Comparison of ENCODE assay signal across 8 cellular contexts in the genomic region with DNA sequence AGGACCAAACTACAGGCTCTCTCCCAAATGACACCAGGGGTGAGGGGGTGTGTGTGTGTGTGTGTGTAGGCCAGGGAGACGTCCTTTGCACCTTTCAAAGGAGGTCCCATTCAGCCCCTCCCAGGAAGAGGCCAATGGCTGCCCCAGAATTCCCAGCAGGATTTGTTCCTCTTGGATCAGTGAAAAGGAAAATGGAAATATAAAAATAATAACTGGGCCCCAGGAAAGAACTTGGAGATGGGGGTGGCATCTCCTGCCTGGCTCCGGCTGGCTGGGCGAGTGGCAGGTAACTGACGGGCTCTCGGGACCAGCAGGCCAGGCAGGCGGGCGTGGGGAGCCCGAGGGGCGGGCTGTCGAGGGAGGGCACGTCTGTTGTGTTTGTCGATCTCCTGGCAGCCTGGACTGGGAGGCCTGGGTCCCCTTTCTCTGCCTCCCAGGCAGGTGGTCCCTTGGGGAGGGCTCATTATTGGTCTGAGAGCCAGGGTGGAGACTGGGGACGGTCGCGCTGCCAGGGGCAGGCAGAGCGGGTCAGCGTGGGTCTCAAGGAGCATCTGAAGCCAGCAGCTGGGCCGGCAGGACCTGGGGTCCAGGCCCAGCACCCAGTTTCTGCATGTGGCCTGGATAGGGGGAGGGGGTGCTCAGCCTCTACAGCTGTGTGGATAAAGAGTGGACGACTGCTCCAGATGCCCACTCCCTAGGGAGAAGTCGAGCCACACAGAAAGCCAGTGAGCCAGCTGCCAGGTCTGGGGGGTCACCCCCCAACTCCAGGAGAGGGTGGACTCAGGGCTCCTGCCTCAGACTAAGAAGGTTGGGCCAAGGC. TPM values are rescaled to one million over a fixed set of nuclear protein-coding genes. Genes with fewer than 3 reads are reported as not detected.
DNase-seq lines count a peak whose midpoint lies in the region; ATAC-seq and TF ChIP-seq lines count a peak whose summit lies in the region.
"Had no signal": no experiment of that assay in that cellular context is flagged by ENCODE, and none has a peak within 500 bp of the region (broad histone marks: within the 10 kb centered on the region; RNA-seq: fewer than 3 reads in every experiment).

No MANE protein-coding gene starts in this region.

- H3K4me2 ChIP-seq in DND-41 (ENCODE audit: insufficient read depth, low read length) = peak overlapping the region; percentile 98
- H3K4me2 ChIP-seq in KMS-11 = peak overlapping the region; percentile 0; the same call in 1 of the 2 replicates
- no peak overlapping the region for H3K4me2 ChIP-seq in neural cell (ENCODE audit: low read length)

- no peaks in the 10 kb centered on the region for H3K9me3 Mint-ChIP-seq in central memory CD8-positive, alpha-beta T cell

- no peak for TF ChIP-seq EP300 in neural cell (conservative IDR thresholded peaks at IDR 0.05; ENCODE audit: poor library complexity, severe bottlenecking)

- no peak for ATAC-seq in DND-41 (ENCODE audit: insufficient read depth, low read depth)
- no peak for ATAC-seq in central memory CD8-positive, alpha-beta T cell (replicated peaks; ENCODE audit: extremely low read depth, poor library complexity, severe bottlenecking)
- no peak for ATAC-seq in GM18868 (IDR thresholded peaks at IDR 0.05; ENCODE audit: unreplicated experiment)

- peak overlapping the region; percentile 74 for H3K4me3 Mint-ChIP-seq in central memory CD8-positive, alpha-beta T cell

- H3K4me1 Mint-ChIP-seq in central memory CD8-positive, alpha-beta T cell = peaks cover 58% of the 10 kb centered on the region

- H3F3A ChIP-seq in neural cell (ENCODE audit: insufficient read depth, low read length, poor library complexity, severe bottlenecking) = no peaks in the 10 kb centered on the region

- peaks cover 62% of the 10 kb centered on the region for H3K79me2 ChIP-seq in DND-41 (ENCODE audit: insufficient read depth, low read length)
- no peaks in the 10 kb centered on the region for H3K79me2 ChIP-seq in KMS-11 (ENCODE audit: insufficient read depth, low read depth)
- H3K79me2 ChIP-seq in neural cell (replicated peaks; ENCODE audit: insufficient read depth, low read length) = peaks cover 33% of the 10 kb centered on the region

- H3K9me3 ChIP-seq in DND-41 (ENCODE audit: insufficient read depth, low read length, severe bottlenecking) = no peaks in the 10 kb centered on the region
- no peaks in the 10 kb centered on the region for H3K9me3 ChIP-seq in neural cell (ENCODE audit: low read length)
- H3K9me3 ChIP-seq: heart left ventricle had no signal

- H2AFZ ChIP-seq in DND-41 (ENCODE audit: low read depth, low read length) (no peak overlapping the region), KMS-11 (ENCODE audit: low read depth) (no peak overlapping the region), neural cell (ENCODE audit: low read depth, low read length) (no peak overlapping the region)

- H3K36me3 ChIP-seq in DND-41 (ENCODE audit: insufficient read depth, low read length) (no peaks in the 10 kb centered on the region; the same call in 1 of the 2 replicates), KMS-11 (ENCODE audit: insufficient read depth) (no peaks in the 10 kb centered on the region), neural cell (ENCODE audit: insufficient read depth, low read length) (no peaks in the 10 kb centered on the region)
- H3K36me3 ChIP-seq: heart left ventricle had no signal

- no peak for TF ChIP-seq RAD21 in neural cell (conservative IDR thresholded peaks at IDR 0.05)

- H4K20me1 ChIP-seq in DND-41 (ENCODE audit: insufficient read depth, low read length) = peaks cover 67% of the 10 kb centered on the region
- no peaks in the 10 kb centered on the region for H4K20me1 ChIP-seq in KMS-11 (ENCODE audit: insufficient read depth)
- no peaks in the 10 kb centered on the region for H4K20me1 ChIP-seq in neural cell (ENCODE audit: insufficient read depth)

- H3K27me3 Mint-ChIP-seq in central memory CD8-positive, alpha-beta T cell = no peaks in the 10 kb centered on the region

- no peak for TF ChIP-seq CTCF in DND-41 (IDR thresholded peaks at IDR 0.05; ENCODE audit: borderline replicate concordance, extremely low read depth, low read length, poor library complexity, severe bottlenecking)
- TF ChIP-seq CTCF in KMS-11 (conservative IDR thresholded peaks at IDR 0.05; ENCODE audit: low read depth, low read length) = no peak
- TF ChIP-seq CTCF in neural cell (IDR thresholded peaks at IDR 0.05; ENCODE audit: poor library complexity, severe bottlenecking) = no peak

- H3K27ac ChIP-seq in DND-41 (ENCODE audit: low read length) (no peak overlapping the region), KMS-11 (no peak overlapping the region), neural cell (ENCODE audit: low read length) (no peak overlapping the region)

- H3K4me1 ChIP-seq in DND-41 (ENCODE audit: insufficient read depth, low read length) (peaks cover 30% of the 10 kb centered on the region), KMS-11 (ENCODE audit: low read depth, poor library complexity, severe bottlenecking) (peaks cover 24% of the 10 kb centered on the region)

- peaks cover 4% of the 10 kb centered on the region for H3K27me3 ChIP-seq in DND-41 (ENCODE audit: insufficient read depth, low read length, poor library complexity)
- H3K27me3 ChIP-seq in KMS-11 (ENCODE audit: insufficient read depth, low read depth) = peaks cover 17% of the 10 kb centered on the region
- no peaks in the 10 kb centered on the region for H3K27me3 ChIP-seq in neural cell (ENCODE audit: insufficient read depth, low read depth, low read length)

- no peak overlapping the region for H3K9ac ChIP-seq in DND-41 (ENCODE audit: low read depth, low read length)
- H3K9ac ChIP-seq in KMS-11 = no peak overlapping the region
- H3K9ac ChIP-seq in neural cell (ENCODE audit: low read length) = peak overlapping the region; percentile 81

- H3K36me3 Mint-ChIP-seq in central memory CD8-positive, alpha-beta T cell (ENCODE audit: insufficient read depth) = peaks cover 13% of the 10 kb centered on the region

- H3K9me2 ChIP-seq in neural cell (ENCODE audit: insufficient read depth, low read length) = no peaks in the 10 kb centered on the region

- H3K4me3 ChIP-seq in DND-41 (ENCODE audit: low read depth in 1 of 2, low read length in 2 of 2) = no peak overlapping the region
- H3K4me3 ChIP-seq in KMS-11 (IDR thresholded peaks at IDR 0.05; ENCODE audit: insufficient read depth, low read depth, low read length) = no peak overlapping the region
- peak overlapping the region; percentile 72 for H3K4me3 ChIP-seq in neural cell (ENCODE audit: low read length)

- DNase-seq in DND-41 (no peak), OCI-M1 (lab: John Stamatoyannopoulos, UW) (no peak)
- DNase-seq in central memory CD8-positive, alpha-beta T cell (ENCODE audit: low spot score in 2 of 2) = no peak
- no peak for DNase-seq in central memory CD4-positive, alpha-beta T cell
- DNase-seq: heart left ventricle had no signal

- peak overlapping the region; percentile 29 for H3K27ac Mint-ChIP-seq in central memory CD8-positive, alpha-beta T cell (ENCODE audit: low read depth)

TF ChIP-seq in neural cell, 6 proteins besides CTCF, POLR2A, EP300 and RAD21:
- TF ChIP-seq MXI1 (conservative IDR thresholded peaks at IDR 0.05; ENCODE audit: poor library complexity, severe bottlenecking) = no peak
- TF ChIP-seq TAF1 (IDR thresholded peaks at IDR 0.05; ENCODE audit: low read depth) = no peak
- no peak for TF ChIP-seq POLR2AphosphoS5 (IDR thresholded peaks at IDR 0.05)
- TF ChIP-seq SMC3 (conservative IDR thresholded peaks at IDR 0.05; ENCODE audit: poor library complexity) = no peak
- no peak for TF ChIP-seq EZH2 (IDR thresholded peaks at IDR 0.05; ENCODE audit: borderline replicate concordance, insufficient read depth, low read length, poor library complexity, severe bottlenecking)
- no peak for TF ChIP-seq REST (IDR thresholded peaks at IDR 0.05; ENCODE audit: borderline replicate concordance)

RNA-seq across cellular contexts. Expression of gene NOL4L, which starts 3.1 kb away (rescaled TPM):
- 20.4 and 27.2 TPM in 2 replicates for polyA plus RNA-seq in neural cell
- polyA minus RNA-seq in neural cell = 39.7 and 54.6 TPM in 2 replicates
